ENCODE assay signal across 8 cellular contexts in genomic region chr15:43253431-43254403, GRCh38.
DNase-seq lines count a peak whose midpoint lies in the region; ATAC-seq lines count a peak whose summit lies in the region.

No MANE protein-coding gene starts in this region.

- ATAC-seq in GM18858 (IDR thresholded peaks at IDR 0.05; ENCODE audit: unreplicated experiment) (peak; percentile 33), HG02798 (IDR thresholded peaks at IDR 0.05; ENCODE audit: poor library complexity, unreplicated experiment) (peak; percentile 49), GM21526 (IDR thresholded peaks at IDR 0.05; ENCODE audit: low FRiP score, unreplicated experiment) (no peak), GM19324 (IDR thresholded peaks at IDR 0.05; ENCODE audit: low FRiP score, unreplicated experiment) (no peak)

- DNase-seq in activated CD4-positive, alpha-beta T cell treated with anti-CD3 and anti-CD28 coated beads for 48 hours, result peak; percentile 43
- DNase-seq in islet precursor cell, result peak; percentile 42
- DNase-seq in OCI-M1 (lab: John Stamatoyannopoulos, UW), result no peak
- no peak for DNase-seq in GF-D8 (lab: John Stamatoyannopoulos, UW)

Comparison
In these comparisons a context has a peak if more than half of its experiments do, and no peak if none do; other contexts are left out.
1. ATAC-seq: peak in GM18858 (single experiment) and HG02798 (single experiment); none in GM21526 (single experiment) and GM19324 (single experiment).
2. DNase-seq: peak in activated CD4-positive, alpha-beta T cell treated with anti-CD3 and anti-CD28 coated beads for 48 hours (single experiment) and islet precursor cell (single experiment); none in OCI-M1 (single experiment) and GF-D8 (single experiment).